ENCODE assay signal across 1 cellular context in genomic region chr4:53840643-53841042, GRCh38.
TF ChIP-seq lines count a peak whose summit lies in the region.

No MANE protein-coding gene starts in this region.

TF ChIP-seq in IMR-90, 13 proteins besides CTCF, POLR2A, EP300 and RAD21:
- TF ChIP-seq BHLHE40 (IDR thresholded peaks at IDR 0.05; ENCODE audit: low read depth, low read length): peak; percentile 20; the same call in 1 of the 2 replicates
- TF ChIP-seq RCOR1 (IDR thresholded peaks at IDR 0.05; ENCODE audit: insufficient replicate concordance, low read length): no peak
- TF ChIP-seq CEBPB (IDR thresholded peaks at IDR 0.05; ENCODE audit: low read depth, low read length): peak; percentile 83
- TF ChIP-seq RFX5 (IDR thresholded peaks at IDR 0.05; ENCODE audit: low read depth, low read length): peak; percentile 74; the same call in 1 of the 2 replicates
- peak; percentile 91 for TF ChIP-seq FOS (IDR thresholded peaks at IDR 0.05; ENCODE audit: low read depth, low read length)
- TF ChIP-seq, protein P1, sequence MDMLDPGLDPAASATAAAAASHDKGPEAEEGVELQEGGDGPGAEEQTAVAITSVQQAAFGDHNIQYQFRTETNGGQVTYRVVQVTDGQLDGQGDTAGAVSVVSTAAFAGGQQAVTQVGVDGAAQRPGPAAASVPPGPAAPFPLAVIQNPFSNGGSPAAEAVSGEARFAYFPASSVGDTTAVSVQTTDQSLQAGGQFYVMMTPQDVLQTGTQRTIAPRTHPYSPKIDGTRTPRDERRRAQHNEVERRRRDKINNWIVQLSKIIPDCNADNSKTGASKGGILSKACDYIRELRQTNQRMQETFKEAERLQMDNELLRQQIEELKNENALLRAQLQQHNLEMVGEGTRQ (IDR thresholded peaks at IDR 0.05; ENCODE audit: low read depth, low read length): no peak
